ENCODE assay signal across 26 cellular contexts in genomic region chr5:78644129-78644528, GRCh38. TPM values are rescaled to one million over a fixed set of nuclear protein-coding genes. Genes with fewer than 3 reads are reported as not detected.
"Had no signal": no experiment of that assay in that cellular context is flagged by ENCODE, and none has a peak within 500 bp of the region (broad histone marks: within the 10 kb centered on the region; RNA-seq: fewer than 3 reads in every experiment).

No MANE protein-coding gene starts in this region.

- H3K27me3 ChIP-seq: gastroesophageal sphincter, sigmoid colon, testis had no signal

- H3K27ac ChIP-seq: gastroesophageal sphincter, testis, upper lobe of left lung, WERI-Rb-1 had no signal

- H3K36me3 Mint-ChIP-seq: activated naive CD8-positive, alpha-beta T cell treated with anti-CD3 and anti-CD28 coated beads, Interleukin-2, amount 10 ng/mL, durations not matched to agents 7 days and 5 days; T-cell had no signal

- FAIRE-seq: bronchial epithelial cell, islet of Langerhans had no signal

- H3K4me3 Mint-ChIP-seq: activated naive CD4-positive, alpha-beta T cell treated with anti-CD3 and anti-CD28 coated beads for 36 hours; activated naive CD8-positive, alpha-beta T cell treated with anti-CD3 and anti-CD28 coated beads, Interleukin-2, amount 10 ng/mL, durations not matched to agents 7 days and 5 days; activated T-cell treated with anti-CD3 and anti-CD28 coated beads, Interleukin-2, amount 50 U/mL, for 24 hours; T-cell; T-helper 2 cell treated with Interferon-gamma antibody and Interleukin-4, amounts not matched to agents 5 μg/mL and 100 μg/mL, for 36 hours had no signal

- H3K36me3 ChIP-seq: gastroesophageal sphincter, sigmoid colon, upper lobe of left lung had no signal

- H3K27ac Mint-ChIP-seq: activated naive CD4-positive, alpha-beta T cell treated with anti-CD3 and anti-CD28 coated beads for 36 hours; activated naive CD8-positive, alpha-beta T cell treated with anti-CD3 and anti-CD28 coated beads, Interleukin-2, amount 10 ng/mL, durations not matched to agents 7 days and 5 days; activated T-cell treated with anti-CD3 and anti-CD28 coated beads, Interleukin-2, amount 50 U/mL, for 24 hours; T-cell; T-helper 2 cell treated with Interferon-gamma antibody and Interleukin-4, amounts not matched to agents 5 μg/mL and 100 μg/mL, for 36 hours had no signal

- H3K9me3 Mint-ChIP-seq: activated naive CD4-positive, alpha-beta T cell treated with anti-CD3 and anti-CD28 coated beads for 36 hours; activated naive CD8-positive, alpha-beta T cell treated with anti-CD3 and anti-CD28 coated beads, Interleukin-2, amount 10 ng/mL, durations not matched to agents 7 days and 5 days; activated T-cell treated with anti-CD3 and anti-CD28 coated beads, Interleukin-2, amount 50 U/mL, for 24 hours; nephron; T-cell; T-helper 2 cell treated with Interferon-gamma antibody and Interleukin-4, amounts not matched to agents 5 μg/mL and 100 μg/mL, for 36 hours had no signal

- H3K4me3 ChIP-seq: gastroesophageal sphincter, sigmoid colon, testis, upper lobe of left lung had no signal

- ATAC-seq: gastroesophageal sphincter, left ventricle myocardium superior, T-cell had no signal

- H3K9me3 ChIP-seq: gastroesophageal sphincter, sigmoid colon, testis, upper lobe of left lung had no signal

- DNase-seq: activated CD8-positive, alpha-beta memory T cell treated with anti-CD3 and anti-CD28 coated beads for 24 hours; activated CD8-positive, alpha-beta memory T cell treated with anti-CD3 and anti-CD28 coated beads, Interleukin-2, amount 50 U/mL, for 4 hours; activated effector memory CD4-positive, alpha-beta T cell treated with Interleukin-2 at 50 U/mL for 16 hours; activated naive CD4-positive, alpha-beta T cell treated with anti-CD3 and anti-CD28 coated beads for 36 hours; activated naive CD8-positive, alpha-beta T cell treated with anti-CD3 and anti-CD28 coated beads, Interleukin-2, amount 10 ng/mL, durations not matched to agents 7 days and 5 days; activated T-cell treated with anti-CD3 and anti-CD28 coated beads, Interleukin-2, amount 50 U/mL, for 24 hours; amniotic stem cell; cerebellar nuclear complex; cortex of kidney; head of caudate nucleus; left ventricle myocardium superior; occipital lobe; posterior cingulate gyrus; sigmoid colon; stimulated activated CD4-positive, alpha-beta T cell treated with anti-CD3 and anti-CD28 coated beads, Interleukin-2, amount 100 ng/mL, for 48 hours; stimulated activated CD8-positive, alpha-beta memory T cell treated with anti-CD3 and anti-CD28 coated beads, Interleukin-4, amount 100 ng/mL, for 48 hours; stimulated activated naive CD4-positive, alpha-beta T cell; T-cell; testis; upper lobe of left lung; WERI-Rb-1 had no signal

RNA-seq across cellular contexts. Expression of gene LHFPL2, which starts 4.4 kb away (rescaled TPM):
- total RNA-seq: activated naive CD4-positive, alpha-beta T cell treated with anti-CD3 and anti-CD28 coated beads for 36 hours had no signal
